11 cellular contexts compared by ENCODE assay signal in the genomic region with DNA sequence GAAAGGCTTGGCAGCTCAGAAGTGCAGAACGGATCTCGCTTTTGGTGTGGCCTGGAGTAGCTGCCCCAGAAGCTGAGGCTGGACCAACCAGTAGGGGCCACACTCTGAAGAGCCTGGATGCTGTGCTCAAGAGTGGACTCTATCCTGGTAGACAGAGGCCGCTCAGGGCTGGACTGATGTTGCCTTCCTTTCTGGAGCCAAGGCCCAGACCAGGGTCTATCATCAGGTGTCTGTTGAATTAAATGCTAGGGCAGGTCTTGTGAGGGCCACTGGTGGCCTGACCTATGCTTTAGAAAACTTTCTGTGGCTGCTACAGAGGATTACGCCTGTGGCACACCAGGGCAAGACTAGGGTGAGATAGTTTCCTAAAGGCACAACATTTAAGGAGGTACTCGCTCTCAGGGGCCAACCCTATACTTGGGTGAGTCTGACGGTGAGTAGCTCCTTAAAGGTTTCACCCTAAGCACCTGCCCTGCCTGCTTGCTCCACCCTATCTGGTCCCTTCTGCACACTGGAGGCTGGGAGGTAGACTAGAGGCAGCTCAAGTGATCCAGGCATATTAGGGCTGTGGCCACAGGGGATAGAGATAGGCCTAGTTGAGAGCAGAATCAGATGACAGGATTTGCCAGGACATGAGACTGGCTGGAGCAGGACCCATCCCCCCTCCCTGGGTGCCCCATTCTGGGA. TPM values are rescaled to one million over a fixed set of nuclear protein-coding genes. Genes with fewer than 3 reads are reported as not detected.
DNase-seq lines count a peak whose midpoint lies in the region; ATAC-seq and TF ChIP-seq lines count a peak whose summit lies in the region.
"Had no signal": no experiment of that assay in that cellular context is flagged by ENCODE, and none has a peak within 500 bp of the region (broad histone marks: within the 10 kb centered on the region; RNA-seq: fewer than 3 reads in every experiment).

No MANE protein-coding gene starts in this region.

- peaks cover 29% of the 10 kb centered on the region for H3K4me1 ChIP-seq in hepatocyte (ENCODE audit: insufficient read depth)

- H3K9me2 ChIP-seq in hepatocyte (replicated peaks; ENCODE audit: insufficient read depth), result no peaks in the 10 kb centered on the region

- TF ChIP-seq CTCF in WERI-Rb-1 (IDR thresholded peaks at IDR 0.05; ENCODE audit: low read depth, low read length), result 0 out of 2 replicates have a peak, but pooled peaks have one; percentile 1
- no peak for TF ChIP-seq CTCF in hepatocyte (IDR thresholded peaks at IDR 0.05; ENCODE audit: poor library complexity)
- no peak for TF ChIP-seq CTCF in progenitor cell of endocrine pancreas (IDR thresholded peaks at IDR 0.05; ENCODE audit: unreplicated experiment)

- no peak overlapping the region for H2AFZ ChIP-seq in hepatocyte

- H3K4me3 ChIP-seq in WERI-Rb-1 (ENCODE audit: low read depth, low read length), result no peak overlapping the region
- H3K4me3 ChIP-seq in hepatocyte, result no peak overlapping the region
- H3K4me3 ChIP-seq: psoas muscle had no signal

- no peak for ATAC-seq in stimulated activated effector memory CD8-positive, alpha-beta T cell treated with anti-CD3 and anti-CD28 coated beads, Interleukin-12 subunit alpha, Interleukin-12 subunit beta, amount 100 ng/mL, for 72 hours
- ATAC-seq in HG03175 (IDR thresholded peaks at IDR 0.05; ENCODE audit: unreplicated experiment), result no peak

- H3K9me3 ChIP-seq in WERI-Rb-1 (ENCODE audit: severe bottlenecking) (no peaks in the 10 kb centered on the region), hepatocyte (ENCODE audit: low read depth) (no peaks in the 10 kb centered on the region)
- H3K9me3 ChIP-seq: psoas muscle had no signal

- H3K36me3 ChIP-seq in WERI-Rb-1, result no peaks in the 10 kb centered on the region
- H3K36me3 ChIP-seq in hepatocyte (replicated peaks; ENCODE audit: insufficient read depth, low read depth), result no peaks in the 10 kb centered on the region

- DNase-seq in T-helper 1 cell (no peak), WERI-Rb-1 (no peak), hepatocyte (ENCODE audit: low spot score) (peak; percentile 10), progenitor cell of endocrine pancreas (ENCODE audit: low spot score, unreplicated experiment) (no peak), LoVo (ENCODE audit: low spot score) (no peak)
- DNase-seq in stimulated activated effector memory CD8-positive, alpha-beta T cell treated with anti-CD3 and anti-CD28 coated beads, Interleukin-12 subunit alpha, Interleukin-12 subunit beta, amount 100 ng/mL, for 72 hours (ENCODE audit: low spot score in 2 of 2), result peak in 1 of 2 donors; percentile 57
- DNase-seq: NCI-H510A had no signal

- no peaks in the 10 kb centered on the region for H4K20me1 ChIP-seq in hepatocyte (ENCODE audit: insufficient read depth, poor library complexity, severe bottlenecking)

- 90% methylated on average over 6 of the region's 6 CpGs for WGBS in hepatocyte (ENCODE audit: low lambda C conversion rate, missing lambda C conversion rate)

- peaks cover 3% of the 10 kb centered on the region for H3K27me3 Mint-ChIP-seq in T-helper 1 cell treated with Interleukin-12 subunit alpha and Interleukin-12 subunit beta and Interleukin-4 antibody, amounts not matched to agents 30 μg/mL and 1 μg/mL, for 36 hours (ENCODE audit: low read depth)
- H3K27me3 Mint-ChIP-seq in progenitor cell of endocrine pancreas, result no peaks in the 10 kb centered on the region

- no peaks in the 10 kb centered on the region for H3K36me3 Mint-ChIP-seq in T-helper 1 cell treated with Interleukin-12 subunit alpha and Interleukin-12 subunit beta and Interleukin-4 antibody, amounts not matched to agents 30 μg/mL and 1 μg/mL, for 36 hours (ENCODE audit: low read depth)
- peaks cover 7% of the 10 kb centered on the region for H3K36me3 Mint-ChIP-seq in stimulated activated effector memory CD8-positive, alpha-beta T cell treated with anti-CD3 and anti-CD28 coated beads, Interleukin-12 subunit alpha, Interleukin-12 subunit beta, amount 100 ng/mL, for 72 hours
- H3K36me3 Mint-ChIP-seq in progenitor cell of endocrine pancreas (ENCODE audit: insufficient read depth), result no peaks in the 10 kb centered on the region

- H3K27ac Mint-ChIP-seq in T-helper 1 cell treated with Interleukin-12 subunit alpha and Interleukin-12 subunit beta and Interleukin-4 antibody, amounts not matched to agents 30 μg/mL and 1 μg/mL, for 36 hours, result peak overlapping the region; percentile 76
- peak overlapping the region; percentile 95 for H3K27ac Mint-ChIP-seq in stimulated activated effector memory CD8-positive, alpha-beta T cell treated with anti-CD3 and anti-CD28 coated beads, Interleukin-12 subunit alpha, Interleukin-12 subunit beta, amount 100 ng/mL, for 72 hours
- no peak overlapping the region for H3K27ac Mint-ChIP-seq in progenitor cell of endocrine pancreas

- no peaks in the 10 kb centered on the region for H3K79me2 ChIP-seq in hepatocyte

- H3K27ac ChIP-seq in WERI-Rb-1 (no peak overlapping the region), hepatocyte (peak overlapping the region; percentile 79)
- H3K27ac ChIP-seq: 22Rv1, psoas muscle had no signal

- H3K4me3 Mint-ChIP-seq in T-helper 1 cell treated with Interleukin-12 subunit alpha and Interleukin-12 subunit beta and Interleukin-4 antibody, amounts not matched to agents 30 μg/mL and 1 μg/mL, for 36 hours, result no peak overlapping the region
- no peak overlapping the region for H3K4me3 Mint-ChIP-seq in stimulated activated effector memory CD8-positive, alpha-beta T cell treated with anti-CD3 and anti-CD28 coated beads, Interleukin-12 subunit alpha, Interleukin-12 subunit beta, amount 100 ng/mL, for 72 hours
- no peak overlapping the region for H3K4me3 Mint-ChIP-seq in progenitor cell of endocrine pancreas (ENCODE audit: low read depth)

- H3K27me3 ChIP-seq in WERI-Rb-1 (ENCODE audit: insufficient read depth, low read depth, severe bottlenecking), result no peaks in the 10 kb centered on the region
- H3K27me3 ChIP-seq in hepatocyte, result no peaks in the 10 kb centered on the region

- no peak overlapping the region for H3K4me2 ChIP-seq in hepatocyte

- peaks cover 33% of the 10 kb centered on the region for H3K4me1 Mint-ChIP-seq in T-helper 1 cell treated with Interleukin-12 subunit alpha and Interleukin-12 subunit beta and Interleukin-4 antibody, amounts not matched to agents 30 μg/mL and 1 μg/mL, for 36 hours (ENCODE audit: low read depth)
- H3K4me1 Mint-ChIP-seq in stimulated activated effector memory CD8-positive, alpha-beta T cell treated with anti-CD3 and anti-CD28 coated beads, Interleukin-12 subunit alpha, Interleukin-12 subunit beta, amount 100 ng/mL, for 72 hours, result peaks cover 54% of the 10 kb centered on the region
- H3K4me1 Mint-ChIP-seq in progenitor cell of endocrine pancreas (ENCODE audit: low read depth), result peaks cover 3% of the 10 kb centered on the region

- no peaks in the 10 kb centered on the region for H3K9me3 Mint-ChIP-seq in T-helper 1 cell treated with Interleukin-12 subunit alpha and Interleukin-12 subunit beta and Interleukin-4 antibody, amounts not matched to agents 30 μg/mL and 1 μg/mL, for 36 hours
- no peaks in the 10 kb centered on the region for H3K9me3 Mint-ChIP-seq in stimulated activated effector memory CD8-positive, alpha-beta T cell treated with anti-CD3 and anti-CD28 coated beads, Interleukin-12 subunit alpha, Interleukin-12 subunit beta, amount 100 ng/mL, for 72 hours
- H3K9me3 Mint-ChIP-seq in progenitor cell of endocrine pancreas (ENCODE audit: low read depth), result no peaks in the 10 kb centered on the region

RNA-seq across cellular contexts. Expression of a gene that starts 9.8 kb away (rescaled TPM):
- total RNA-seq in hepatocyte (25.6 and 30.9 TPM in 2 replicates), progenitor cell of endocrine pancreas (2.3 and 4.1 TPM in 2 replicates)
- 35.8 and 44.8 TPM in 2 replicates for polyA plus RNA-seq in hepatocyte

RNA-seq across cellular contexts. Expression of a gene that starts 42.9 kb away (rescaled TPM):
- total RNA-seq in hepatocyte (not detected in 2 replicates), progenitor cell of endocrine pancreas (not detected in 2 replicates)
- not detected in 2 replicates for polyA plus RNA-seq in hepatocyte
- total RNA-seq: psoas muscle had no signal
- polyA plus RNA-seq: psoas muscle had no signal

RNA-seq across cellular contexts. Expression of a gene that starts 56.4 kb away (rescaled TPM):
- total RNA-seq in hepatocyte, result 28.1 and 33.4 TPM in 2 replicates
- polyA plus RNA-seq in hepatocyte, result 27.0 and 34.3 TPM in 2 replicates
- total RNA-seq in progenitor cell of endocrine pancreas, result 50.2 and 52.4 TPM in 2 replicates
